Comparison of ENCODE assay signal across 25 cellular contexts in genomic region chr6:131257104-131257503, GRCh38.
"Had no signal": no experiment of that assay in that cellular context is flagged by ENCODE, and none has a peak within 500 bp of the region (broad histone marks: within the 10 kb centered on the region; RNA-seq: fewer than 3 reads in every experiment).

No MANE protein-coding gene starts in this region.

- ATAC-seq: activated CD4-positive, CD25-positive, alpha-beta regulatory T cell treated with anti-CD3 and anti-CD28 coated beads, Interleukin-2, amount 50 U/mL, for 24 hours; effector memory CD8-positive, alpha-beta T cell; gastrocnemius medialis; left cardiac atrium; right cardiac atrium; stimulated activated naive B cell treated with anti-CD40 and anti-IgM and Interleukin-4, amounts not matched to agents 10 μg/mL and 1 μg/mL and 100 μg/mL, for 72 hours had no signal

- H3K27me3 Mint-ChIP-seq: activated naive CD8-positive, alpha-beta T cell; effector memory CD8-positive, alpha-beta T cell had no signal

- DNase-seq: activated CD4-positive, alpha-beta T cell treated with anti-CD3 and anti-CD28 coated beads for 48 hours; activated CD4-positive, alpha-beta T cell treated with anti-CD3 and anti-CD28 coated beads, Interleukin-2, amount 50 U/mL, for 48 hours; activated CD8-positive, alpha-beta memory T cell treated with anti-CD3 and anti-CD28 coated beads for 24 hours; activated effector memory CD4-positive, alpha-beta T cell treated with Interleukin-2 at 50 U/mL for 16 hours; activated naive CD4-positive, alpha-beta T cell treated with Interleukin-2 at 50 U/mL for 16 hours; aorta; brain microvascular endothelial cell; cortex of kidney; effector memory CD8-positive, alpha-beta T cell; erythroblast; gastrocnemius medialis; glutamatergic neuron; islet precursor cell; left cardiac atrium; mesenchymal stem cell; ovary; right cardiac atrium; stimulated activated CD4-positive, alpha-beta T cell treated with anti-CD3 and anti-CD28 coated beads, Interleukin-15, amount 100 ng/mL, for 24 hours; stimulated activated CD4-positive, alpha-beta T cell treated with anti-CD3 and anti-CD28 coated beads, Interleukin-2, amount 100 ng/mL, for 24 hours; stimulated activated naive B cell treated with anti-CD40 and anti-IgM and Interleukin-4, amounts not matched to agents 10 μg/mL and 1 μg/mL and 100 μg/mL, for 72 hours; stomach; thyroid gland; WERI-Rb-1 had no signal

- H3K4me3 Mint-ChIP-seq: activated naive CD8-positive, alpha-beta T cell; effector memory CD8-positive, alpha-beta T cell; stimulated activated naive B cell treated with anti-CD40 and anti-IgM and Interleukin-4, amounts not matched to agents 10 μg/mL and 1 μg/mL and 100 μg/mL, for 72 hours had no signal

- H3K36me3 ChIP-seq: brain microvascular endothelial cell, gastrocnemius medialis, ovary, stomach, thyroid gland, WERI-Rb-1 had no signal

- H3K27me3 ChIP-seq: brain microvascular endothelial cell, gastrocnemius medialis, ovary, stomach, thyroid gland had no signal

- H3K27ac ChIP-seq: brain microvascular endothelial cell, gastrocnemius medialis, ovary, stomach, thyroid gland, WERI-Rb-1 had no signal

- H3K27ac Mint-ChIP-seq: activated naive CD8-positive, alpha-beta T cell; stimulated activated naive B cell treated with anti-CD40 and anti-IgM and Interleukin-4, amounts not matched to agents 10 μg/mL and 1 μg/mL and 100 μg/mL, for 72 hours had no signal

- H3K4me1 ChIP-seq: gastrocnemius medialis, thyroid gland had no signal

- H3K9me3 Mint-ChIP-seq: effector memory CD8-positive, alpha-beta T cell had no signal

- H3K9me3 ChIP-seq: gastrocnemius medialis, ovary, stomach, thyroid gland had no signal

- H3K4me3 ChIP-seq: gastrocnemius medialis, ovary, stomach, thyroid gland had no signal
